In genomic region chr1:82264762-82265161, GRCh38 we compare ENCODE assay signal across 9 cellular contexts.
"Had no signal": no experiment of that assay in that cellular context is flagged by ENCODE, and none has a peak within 500 bp of the region (broad histone marks: within the 10 kb centered on the region; RNA-seq: fewer than 3 reads in every experiment).

No MANE protein-coding gene starts in this region.

- H3K27ac Mint-ChIP-seq: HFFc6 had no signal

- H2AFZ ChIP-seq: GM23248 had no signal

- ATAC-seq: HCT116, K562 had no signal

- H3K9ac ChIP-seq: GM23248 had no signal

- H3K27ac ChIP-seq: GM23248 had no signal

- H3K4me3 ChIP-seq: GM23248, HAP-1, K562 had no signal

- H3K9me3 ChIP-seq: HAP-1 had no signal

- H3K36me3 ChIP-seq: HAP-1 had no signal

- DNase-seq: GM23248, GOT3, H7, HFFc6, IMR-90, KG1 had no signal

- H3K4me3 Mint-ChIP-seq: HFFc6 had no signal
